ENCODE assay signal across 19 cellular contexts in the genomic region with DNA sequence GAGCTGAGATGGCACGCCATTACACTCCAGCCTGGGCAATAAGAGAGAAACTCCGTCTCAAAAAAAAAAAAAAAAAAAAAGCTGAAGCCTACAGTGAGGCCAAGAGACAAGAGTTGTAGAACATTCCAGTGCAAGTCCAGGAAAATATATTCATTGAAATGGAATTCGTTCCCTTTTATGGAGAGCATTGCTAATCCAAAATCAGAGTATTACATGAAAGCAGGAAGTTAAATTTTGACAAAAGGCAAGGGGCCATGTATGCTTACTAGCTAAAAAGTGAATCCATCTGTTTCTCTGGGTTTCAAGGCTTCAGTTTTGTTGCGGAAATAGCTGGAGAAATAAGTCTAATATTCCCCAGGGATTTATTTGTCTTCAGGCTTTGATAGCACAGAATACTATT.
DNase-seq lines count a peak whose midpoint lies in the region; ATAC-seq, FAIRE-seq and TF ChIP-seq lines count a peak whose summit lies in the region.
"Had no signal": no experiment of that assay in that cellular context is flagged by ENCODE, and none has a peak within 500 bp of the region (broad histone marks: within the 10 kb centered on the region; RNA-seq: fewer than 3 reads in every experiment).

No MANE protein-coding gene starts in this region.

- 73 to 80% (median 77%) methylated on average over 4 of the region's 4 CpGs for WGBS in small intestine, 3 donors

- H3K9me3 ChIP-seq in RWPE2 (ENCODE audit: severe bottlenecking) (no peaks in the 10 kb centered on the region), small intestine (ENCODE audit: control insufficient read depth, low read depth) (no peaks in the 10 kb centered on the region)
- H3K9me3 ChIP-seq: BLaER1, suprapubic skin had no signal

- H3K36me3 ChIP-seq in RWPE2 (ENCODE audit: low read depth) (no peaks in the 10 kb centered on the region), small intestine (ENCODE audit: control insufficient read depth in 2 of 2, insufficient read depth in 2 of 2, low read length in 2 of 2) (no peaks in the 10 kb centered on the region)
- H3K36me3 ChIP-seq: BLaER1, suprapubic skin had no signal

- H3K4me3 ChIP-seq in RWPE2 (ENCODE audit: severe bottlenecking) (no peak overlapping the region), small intestine (ENCODE audit: low read depth in 1 of 2, low read length in 2 of 2) (no peak overlapping the region)
- H3K4me3 ChIP-seq: BLaER1, suprapubic skin had no signal

- no peak for FAIRE-seq in small intestine (lab: Jason Lieb, UNC)
- FAIRE-seq: TTC549 had no signal

- H3K4me1 ChIP-seq in RWPE2 (ENCODE audit: insufficient read depth, poor library complexity, severe bottlenecking) = peaks cover 4% of the 10 kb centered on the region
- no peaks in the 10 kb centered on the region for H3K4me1 ChIP-seq in small intestine (ENCODE audit: control insufficient read depth in 2 of 2, insufficient read depth in 1 of 2, low read depth in 1 of 2, low read length in 1 of 2)
- H3K4me1 ChIP-seq: BLaER1, suprapubic skin had no signal

- no peak for TF ChIP-seq CTCF in RWPE2 (IDR thresholded peaks at IDR 0.05; ENCODE audit: poor library complexity, severe bottlenecking)

- DNase-seq in EL = peak; percentile 58
- DNase-seq in RWPE2 (ENCODE audit: low spot score) = no peak
- DNase-seq in fibroblast of gingiva (ENCODE audit: low read depth) = peak; percentile 68
- DNase-seq in renal cortical epithelial cell (ENCODE audit: low read depth) = peak; percentile 60
- DNase-seq in HUDEP-2 (lab: John Stamatoyannopoulos, UW; ENCODE audit: unreplicated experiment in 76 of 76) = no peak
- no peak for DNase-seq in small intestine
- DNase-seq in pons (ENCODE audit: low spot score) = no peak
- no peak for DNase-seq in NCI-H2107 treated with DMSO at 0.1 percent for 48 hours (lab: John Stamatoyannopoulos, UW; ENCODE audit: unreplicated experiment)
- DNase-seq: activated CD4-positive, alpha-beta T cell treated with anti-CD3 and anti-CD28 coated beads, Interleukin-2, amount 10 ng/mL, durations not matched to agents 24 days and 14 days; hypothalamus; kidney glomerular epithelial cell; midbrain; NCI-H526 treated with DMSO at 0.1 percent for 48 hours; OCI-M1; stimulated activated CD4-positive, alpha-beta T cell treated with anti-CD3 and anti-CD28 coated beads, Interleukin-4, amount 100 ng/mL, for 4 hours; stimulated activated CD8-positive, alpha-beta memory T cell treated with anti-CD3 and anti-CD28 coated beads, Interleukin-4, amount 100 ng/mL, for 48 hours had no signal

- peak overlapping the region; percentile 23 for H3K27ac ChIP-seq in RWPE2 (ENCODE audit: poor library complexity, severe bottlenecking)
- no peak overlapping the region for H3K27ac ChIP-seq in small intestine (ENCODE audit: low read depth in 1 of 2, low read length in 1 of 2)
- H3K27ac ChIP-seq: BLaER1, suprapubic skin had no signal

- no peaks in the 10 kb centered on the region for H3K27me3 ChIP-seq in RWPE2 (ENCODE audit: insufficient read depth, poor library complexity, severe bottlenecking)
- H3K27me3 ChIP-seq in small intestine (ENCODE audit: control insufficient read depth in 2 of 2, insufficient read depth in 2 of 2, low read length in 2 of 2) = no peaks in the 10 kb centered on the region
- H3K27me3 ChIP-seq: BLaER1, suprapubic skin had no signal

- peak; percentile 77 for ATAC-seq in RWPE2 (ENCODE audit: low read depth)

Comparison
In these comparisons a context has a peak if more than half of its experiments do, and no peak if none do; other contexts are left out.
1. DNase-seq: peak in EL (single experiment), fibroblast of gingiva (single experiment) and renal cortical epithelial cell (single experiment); none in RWPE2 (single experiment), HUDEP-2 (0 of 76), small intestine (single experiment), pons (single experiment) and NCI-H2107 treated with DMSO at 0.1 percent for 48 hours (single experiment).